ENCODE assay signal across 12 cellular contexts in the genomic region with DNA sequence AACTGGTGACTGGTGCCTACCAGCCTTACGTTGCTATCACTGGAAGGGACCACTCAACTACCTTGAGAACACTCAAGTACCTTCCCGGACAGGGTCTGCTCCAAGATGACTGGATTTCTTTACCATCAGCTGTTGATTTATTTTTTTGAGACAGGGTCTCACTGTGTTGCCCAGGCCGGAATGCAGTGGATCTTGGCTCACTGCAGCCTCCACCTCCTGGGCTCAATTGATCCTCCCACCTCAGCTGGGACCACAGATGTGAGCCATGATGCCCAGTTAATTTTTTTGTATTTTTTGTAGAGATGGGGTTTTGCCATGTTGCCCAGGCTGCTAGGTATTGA. TPM values are rescaled to one million over a fixed set of nuclear protein-coding genes. Genes with fewer than 3 reads are reported as not detected.
DNase-seq lines count a peak whose midpoint lies in the region; ATAC-seq and TF ChIP-seq lines count a peak whose summit lies in the region.
"Had no signal": no experiment of that assay in that cellular context is flagged by ENCODE, and none has a peak within 500 bp of the region (broad histone marks: within the 10 kb centered on the region; RNA-seq: fewer than 3 reads in every experiment).

No MANE protein-coding gene starts in this region.

- TF ChIP-seq CTCF in HEK293 (tag by site-specific recombination; IDR thresholded peaks at IDR 0.05), result no peak
- no peak for TF ChIP-seq CTCF in liver (IDR thresholded peaks at IDR 0.05; ENCODE audit: low read depth, low read length, missing input control)

- no peak for ATAC-seq in GM18505 (IDR thresholded peaks at IDR 0.05; ENCODE audit: unreplicated experiment)

- H3K4me3 ChIP-seq in HEK293 (ENCODE audit: low read depth, low read length) (no peak overlapping the region), liver (ENCODE audit: low read depth in 1 of 3, low read length in 3 of 3) (no peak overlapping the region), stomach smooth muscle (ENCODE audit: low read length in 2 of 2) (peak overlapping the region in 1 of 2 donors; percentile 35)

- no peak overlapping the region for H3K9ac ChIP-seq in liver (ENCODE audit: low read depth in 1 of 2, low read length in 2 of 2)
- peak overlapping the region; percentile 34 to 66 for H3K9ac ChIP-seq in stomach smooth muscle (ENCODE audit: low read length in 2 of 2)

- DNase-seq in A172 (ENCODE audit: low spot score), result no peak
- no peak for DNase-seq in activated effector memory CD4-positive, alpha-beta T cell treated with Interleukin-2 at 50 U/mL for 16 hours
- no peak for DNase-seq in mesenteric fat pad (ENCODE audit: low spot score)
- DNase-seq: activated T-cell treated with anti-CD3 and anti-CD28 coated beads, Interleukin-2, amount 50 U/mL, for 1 hour; cortex of kidney; NCI-H1930 had no signal

- CTCF ChIA-PET in HEK293 (lab: Yijun Ruan, JAX), result interaction anchor here (0.6 to 1.1 kb wide), 2 partner anchors 14 to 165 kb away, joined by 3 to 4 read pairs; no protein-coding TSS in a partner anchor

- no peak overlapping the region for H3K27ac ChIP-seq in HEK293 (ENCODE audit: extremely low read depth, low read depth, low read length)
- H3K27ac ChIP-seq in adipose tissue (ENCODE audit: low read depth, low read length), result peak overlapping the region; percentile 65
- peak overlapping the region; percentile 58 to 78 for H3K27ac ChIP-seq in liver (ENCODE audit: low read depth in 1 of 2, low read length in 2 of 2)
- peak overlapping the region; percentile 95 for H3K27ac ChIP-seq in stomach smooth muscle (ENCODE audit: low read length)
- H3K27ac ChIP-seq: neutrophil had no signal

- WGBS in adipose tissue, 3 donors, result 91 to 98% (median 95%) methylated on average over 3 of the region's 3 CpGs
- WGBS in liver, result 96% methylated on average over 3 of the region's 3 CpGs

- H3K36me3 ChIP-seq in HEK293 (ENCODE audit: control insufficient read depth in 2 of 2, insufficient read depth in 1 of 2, low read length in 2 of 2) (peaks cover 6 to 16% of the 10 kb centered on the region in 2 experiments), liver (ENCODE audit: control insufficient read depth in 4 of 4, insufficient read depth in 3 of 4, low read depth in 1 of 4, low read length in 3 of 4) (peaks cover 0 to 2% (median 1%) of the 10 kb centered on the region in 4 donors), stomach smooth muscle (ENCODE audit: control insufficient read depth in 2 of 2, insufficient read depth in 2 of 2, low read length in 2 of 2) (peaks cover under 1 to 2% of the 10 kb centered on the region in 2 donors)

- H3K9me3 ChIP-seq in HEK293 (ENCODE audit: control insufficient read depth, insufficient read depth, low read depth, low read length) (no peaks in the 10 kb centered on the region), liver (ENCODE audit: control insufficient read depth in 4 of 4, low read length in 3 of 4) (no peaks in the 10 kb centered on the region), stomach smooth muscle (ENCODE audit: control insufficient read depth in 2 of 2, low read length in 2 of 2) (peaks cover 0 to 4% of the 10 kb centered on the region in 2 donors)
- H3K9me3 ChIP-seq: neutrophil had no signal

- H3K4me1 ChIP-seq in HEK293 (ENCODE audit: control insufficient read depth, insufficient read depth, low read length) (no peaks in the 10 kb centered on the region), liver (ENCODE audit: control insufficient read depth in 4 of 4, insufficient read depth in 4 of 4, low read length in 3 of 4) (peaks cover 12 to 19% (median 17%) of the 10 kb centered on the region in 4 donors), stomach smooth muscle (ENCODE audit: control insufficient read depth, insufficient read depth, low read length) (peaks cover 50% of the 10 kb centered on the region)

- no peak for TF ChIP-seq POLR2A in GM18505 (IDR thresholded peaks at IDR 0.05; ENCODE audit: borderline replicate concordance, extremely low read depth, insufficient read depth, insufficient read length)

- POLR2A ChIA-PET in HEK293 (lab: Yijun Ruan, JAX), result no interaction called here

- H3K27me3 ChIP-seq in liver (ENCODE audit: control insufficient read depth in 4 of 4, insufficient read depth in 4 of 4, low read length in 3 of 4), result no peaks in the 10 kb centered on the region
- no peaks in the 10 kb centered on the region for H3K27me3 ChIP-seq in stomach smooth muscle (ENCODE audit: control insufficient read depth in 1 of 2, insufficient read depth in 2 of 2, low read length in 2 of 2)
- H3K27me3 ChIP-seq: neutrophil had no signal

- no peak for TF ChIP-seq RAD21 in liver (IDR thresholded peaks at IDR 0.05)

TF ChIP-seq in HEK293, 187 proteins besides CTCF, POLR2A, EP300 and RAD21:
- TF ChIP-seq KLF9 (tag by site-specific recombination; IDR thresholded peaks at IDR 0.05; ENCODE audit: low read depth) (no peak), ZNF121 (tag by site-specific recombination; IDR thresholded peaks at IDR 0.05) (peak; percentile 80)

TF ChIP-seq in liver, 16 proteins besides CTCF, POLR2A, EP300 and RAD21:
- TF ChIP-seq NR2F2 (IDR thresholded peaks at IDR 0.05) (no peak), EGR1 (IDR thresholded peaks at IDR 0.05; ENCODE audit: low read depth in 2 of 2) (no peak), JUND (IDR thresholded peaks at IDR 0.05) (no peak), TAF1 (conservative IDR thresholded peaks at IDR 0.05) (no peak), FOXA1 (IDR thresholded peaks at IDR 0.05) (no peak)

RNA-seq across cellular contexts. Expression of gene DLG5, which starts 45.2 kb away (rescaled TPM):
- polyA plus RNA-seq in adipose tissue (10 to 100 TPM; 10.2 to 17.2 (median 14.1) TPM), liver (1 to 10 TPM; 1.2 to 3.7 TPM)
- total RNA-seq in liver (1 to 10 TPM; 5.4 to 7.1 TPM), mesenteric fat pad (30.6 TPM)
- 30.7 and 60.3 TPM in 2 replicates for total RNA-seq in A172 (2014; rRNA removed; shearing (Covaris generic))

RNA-seq across cellular contexts. Expression of gene POLR3A, which starts 57.5 kb away (rescaled TPM):
- 1 to 10 TPM; 3.0 to 4.9 (median 4.3) TPM for polyA plus RNA-seq in adipose tissue
- 1 to 10 TPM; 7.2 to 9.6 TPM for total RNA-seq in liver
- 1 to 10 TPM; 3.2 to 3.8 TPM for polyA plus RNA-seq in liver
- 8.1 and 8.3 TPM in 2 replicates for total RNA-seq in A172 (2014; rRNA removed; shearing (Covaris generic))
- total RNA-seq in mesenteric fat pad, result 12.0 TPM

Comparison
In these comparisons a context has a peak if more than half of its experiments do, and no peak if none do; other contexts are left out.
1. H3K9ac ChIP-seq: peak in stomach smooth muscle (2 of 2); none in liver (0 of 2).